ENCODE assay signal across 24 cellular contexts in genomic region chr14:102272392-102272791, GRCh38. TPM values are rescaled to one million over a fixed set of nuclear protein-coding genes. Genes with fewer than 3 reads are reported as not detected.
DNase-seq lines count a peak whose midpoint lies in the region; ATAC-seq, FAIRE-seq and TF ChIP-seq lines count a peak whose summit lies in the region.
"Had no signal": no experiment of that assay in that cellular context is flagged by ENCODE, and none has a peak within 500 bp of the region (broad histone marks: within the 10 kb centered on the region; RNA-seq: fewer than 3 reads in every experiment).

No MANE protein-coding gene starts in this region.

- no peak for ATAC-seq in SK-N-SH treated with all-trans-retinoic acid at 6 μM for 48 hours
- ATAC-seq: body of pancreas, HCT116 had no signal

- H3K4me2 ChIP-seq in SK-N-SH (no peak overlapping the region), osteoblast (ENCODE audit: insufficient read depth, low read length) (no peak overlapping the region)

- no peak overlapping the region; the same call in 1 of the 2 replicates for H3K4me3 Mint-ChIP-seq in HFFc6
- H3K4me3 Mint-ChIP-seq: activated CD4-positive, alpha-beta T cell treated with anti-CD3 and anti-CD28 coated beads, Interleukin-2, amount 10 ng/mL, durations not matched to agents 7 days and 5 days had no signal

- peaks cover 4% of the 10 kb centered on the region; the same call in 1 of the 2 replicates for H3K9me3 Mint-ChIP-seq in HFFc6
- H3K9me3 Mint-ChIP-seq: activated CD4-positive, alpha-beta T cell treated with anti-CD3 and anti-CD28 coated beads, Interleukin-2, amount 10 ng/mL, durations not matched to agents 7 days and 5 days had no signal

- no peaks in the 10 kb centered on the region for H3K9me2 ChIP-seq in SK-N-SH

- H3K4me3 ChIP-seq in SK-N-SH (ENCODE audit: low read depth in 2 of 2, low read length in 1 of 2) (no peak overlapping the region), bronchial epithelial cell (ENCODE audit: low read depth, low read length) (no peak overlapping the region), osteoblast (ENCODE audit: insufficient read depth, low read length) (no peak overlapping the region), dorsolateral prefrontal cortex (no peak overlapping the region)
- H3K4me3 ChIP-seq: body of pancreas, coronary artery, lung, spleen had no signal

- peaks cover 16% of the 10 kb centered on the region for H3K4me1 Mint-ChIP-seq in HFFc6 (ENCODE audit: low read depth)
- H3K4me1 Mint-ChIP-seq: activated CD4-positive, alpha-beta T cell treated with anti-CD3 and anti-CD28 coated beads, Interleukin-2, amount 10 ng/mL, durations not matched to agents 7 days and 5 days had no signal

- H3K27me3 ChIP-seq in SK-N-SH (ENCODE audit: insufficient read depth) (no peaks in the 10 kb centered on the region), bronchial epithelial cell (ENCODE audit: control insufficient read depth, insufficient read depth, low read length) (no peaks in the 10 kb centered on the region), osteoblast (ENCODE audit: insufficient read depth, low read length) (no peaks in the 10 kb centered on the region), dorsolateral prefrontal cortex (no peaks in the 10 kb centered on the region)
- H3K27me3 ChIP-seq: body of pancreas, neutrophil, spleen had no signal

- H3K36me3 ChIP-seq in SK-N-SH (replicated peaks in 1 of 2; ENCODE audit: control insufficient read depth in 1 of 2, insufficient read depth in 2 of 2, low read length in 1 of 2) (peaks cover 0 to 8% of the 10 kb centered on the region in 2 experiments), bronchial epithelial cell (ENCODE audit: control insufficient read depth, insufficient read depth, low read length) (no peaks in the 10 kb centered on the region), osteoblast (ENCODE audit: insufficient read depth, low read length) (peaks cover 8% of the 10 kb centered on the region)
- H3K36me3 ChIP-seq: neutrophil, spleen had no signal

- no peak for FAIRE-seq in bronchial epithelial cell (lab: Jason Lieb, UNC)
- FAIRE-seq: islet of Langerhans had no signal

- no peak overlapping the region for H3K9ac ChIP-seq in SK-N-SH

- no peaks in the 10 kb centered on the region; the same call in 1 of the 2 replicates for H3K27me3 Mint-ChIP-seq in HFFc6 (ENCODE audit: insufficient read depth)
- H3K27me3 Mint-ChIP-seq: activated CD4-positive, alpha-beta T cell treated with anti-CD3 and anti-CD28 coated beads, Interleukin-2, amount 10 ng/mL, durations not matched to agents 7 days and 5 days had no signal

- H3K4me1 ChIP-seq in SK-N-SH (ENCODE audit: control insufficient read depth in 1 of 2, insufficient read depth in 2 of 2, low read depth in 1 of 2, low read length in 1 of 2) (peaks cover 0 to 4% of the 10 kb centered on the region in 2 experiments; a peak in 1 of 4 replicates), osteoblast (ENCODE audit: insufficient read depth, low read length) (peaks cover 21% of the 10 kb centered on the region)
- H3K4me1 ChIP-seq: spleen had no signal

- H3K27ac ChIP-seq in SK-N-SH (ENCODE audit: low read depth in 2 of 2, low read length in 1 of 2): 0 out of 4 replicates have a peak overlapping the region, but pooled peaks of 1 of the 2 experiments have one; percentile 24
- peak overlapping the region; percentile 95 for H3K27ac ChIP-seq in osteoblast (ENCODE audit: low read depth, low read length)
- no peak overlapping the region for H3K27ac ChIP-seq in dorsolateral prefrontal cortex
- H3K27ac ChIP-seq: 22Rv1, body of pancreas, coronary artery, HL-60, neutrophil, spleen had no signal

- no peak for TF ChIP-seq EP300 in SK-N-SH (IDR thresholded peaks at IDR 0.05; ENCODE audit: borderline replicate concordance in 1 of 2, low read depth in 1 of 2, low read length in 1 of 2)

- H4K20me1 ChIP-seq in SK-N-SH (ENCODE audit: insufficient read depth): no peaks in the 10 kb centered on the region
- H4K20me1 ChIP-seq in osteoblast (ENCODE audit: insufficient read depth, low read length): no peaks in the 10 kb centered on the region

- DNase-seq in SK-N-SH: no peak
- peak; percentile 13 for DNase-seq in HFFc6
- peak; percentile 40 for DNase-seq in bronchial epithelial cell (ENCODE audit: low read depth)
- peak; percentile 84 for DNase-seq in osteoblast (ENCODE audit: insufficient read length, low spot score, missing footprints)
- DNase-seq in dorsolateral prefrontal cortex: no peak
- no peak for DNase-seq in NCI-H1417 (lab: John Stamatoyannopoulos, UW)
- DNase-seq in NCI-H345 treated with DMSO at 0.1 percent for 48 hours (lab: John Stamatoyannopoulos, UW; ENCODE audit: unreplicated experiment): no peak
- DNase-seq: activated CD4-positive, alpha-beta T cell treated with anti-CD3 and anti-CD28 coated beads, Interleukin-2, amount 10 ng/mL, durations not matched to agents 7 days and 5 days; activated naive CD4-positive, alpha-beta T cell treated with anti-CD3 and anti-CD28 coated beads, Interleukin-2, amount 50 U/mL, for 16 hours; body of pancreas; hippocampal formation; NCI-H187; NCI-H774; OCI-M1; spleen; stimulated activated CD4-positive, alpha-beta T cell treated with anti-CD3 and anti-CD28 coated beads, Interleukin-4, amount 100 ng/mL, for 4 hours had no signal

- POLR2A ChIA-PET in SK-N-SH (lab: Yijun Ruan, JAX): no interaction called here

- intact Hi-C loops in dorsolateral prefrontal cortex (cut with DNase I): no loop called here

- H3K27ac Mint-ChIP-seq in HFFc6: peak overlapping the region; percentile 83
- H3K27ac Mint-ChIP-seq: activated CD4-positive, alpha-beta T cell treated with anti-CD3 and anti-CD28 coated beads, Interleukin-2, amount 10 ng/mL, durations not matched to agents 7 days and 5 days had no signal

- H3K79me2 ChIP-seq in SK-N-SH (ENCODE audit: insufficient read depth) (no peaks in the 10 kb centered on the region), osteoblast (ENCODE audit: insufficient read depth, low read length) (peaks cover 29% of the 10 kb centered on the region)

- peaks cover 23% of the 10 kb centered on the region for H3K36me3 Mint-ChIP-seq in HFFc6 (ENCODE audit: low read depth)

- CTCF ChIA-PET in SK-N-SH (lab: Yijun Ruan, JAX): interaction anchor here (1.2 kb wide), 1 partner anchor 8 kb away, joined by 3 read pairs; no protein-coding TSS in a partner anchor

- H2AFZ ChIP-seq in SK-N-SH (ENCODE audit: low read depth): no peak overlapping the region
- no peak overlapping the region for H2AFZ ChIP-seq in osteoblast (ENCODE audit: low read length)

- H3F3A ChIP-seq in SK-N-SH (replicated peaks; ENCODE audit: insufficient read depth): no peaks in the 10 kb centered on the region

- 91% methylated on average over 5 of the region's 5 CpGs for WGBS in SK-N-SH (ENCODE audit: low lambda C conversion rate)

- H3K9me3 ChIP-seq in SK-N-SH: no peaks in the 10 kb centered on the region
- peaks cover 2% of the 10 kb centered on the region for H3K9me3 ChIP-seq in osteoblast (ENCODE audit: low read depth, low read length)
- H3K9me3 ChIP-seq: body of pancreas, neutrophil, spleen had no signal

- TF ChIP-seq CTCF in SK-N-SH (IDR thresholded peaks at IDR 0.05) (no peak), HFFc6 (IDR thresholded peaks at IDR 0.05) (no peak), bronchial epithelial cell (IDR thresholded peaks at IDR 0.05; ENCODE audit: insufficient read depth, low read length, severe bottlenecking) (no peak), osteoblast (IDR thresholded peaks at IDR 0.05; ENCODE audit: extremely low read depth, low read depth, low read length) (no peak), dorsolateral prefrontal cortex (IDR thresholded peaks at IDR 0.05 in 54 of 56, conservative IDR thresholded peaks at IDR 0.05 in 2 of 56; ENCODE audit: low read depth in 1 of 56, partially characterized antibody in 56 of 56) (no peak)

- no peak for TF ChIP-seq RAD21 in SK-N-SH (IDR thresholded peaks at IDR 0.05; ENCODE audit: low read length)

TF ChIP-seq in SK-N-SH, 30 proteins besides CTCF, POLR2A, EP300 and RAD21 (continues in another document):
- TF ChIP-seq FOXJ3 (CRISPR knock-in tag; IDR thresholded peaks at IDR 0.05) (no peak), MAX (IDR thresholded peaks at IDR 0.05; ENCODE audit: low read depth) (no peak), FOSL2 (IDR thresholded peaks at IDR 0.05; ENCODE audit: borderline replicate concordance, low read depth) (peak; percentile 51; the same call in 1 of the 2 replicates), TAF1 (IDR thresholded peaks at IDR 0.05; ENCODE audit: borderline replicate concordance, low read depth, low read length) (no peak), GABPA (IDR thresholded peaks at IDR 0.05; ENCODE audit: low read depth) (no peak), YY1 (IDR thresholded peaks at IDR 0.05; ENCODE audit: low read depth) (no peak)

TF ChIP-seq in SK-N-SH treated with all-trans-retinoic acid at 6 μM for 48 hours, 23 proteins besides CTCF, POLR2A, EP300 and RAD21 (continues in another document):
- TF ChIP-seq PPARA (CRISPR knock-in tag; IDR thresholded peaks at IDR 0.05; ENCODE audit: borderline replicate concordance) (no peak), ESRRG (CRISPR knock-in tag; IDR thresholded peaks at IDR 0.05) (no peak), ZFP3 (CRISPR knock-in tag; IDR thresholded peaks at IDR 0.05) (no peak), OSR1 (CRISPR knock-in tag; IDR thresholded peaks at IDR 0.05) (no peak), ZFP30 (CRISPR knock-in tag; IDR thresholded peaks at IDR 0.05) (no peak), SNAI2 (CRISPR knock-in tag; IDR thresholded peaks at IDR 0.05) (no peak)

RNA-seq across cellular contexts. Expression of gene MOK, which starts 32.6 kb away (rescaled TPM):
- 13.3 and 15.2 TPM in 2 replicates for polyA plus RNA-seq in SK-N-SH (2012; rRNA removed)
- 5.1 and 6.0 TPM in 2 replicates for polyA plus RNA-seq in SK-N-SH (2012; cell fraction: cytosol; rRNA removed)
- 83.8 and 120 TPM in 2 replicates for polyA plus RNA-seq in SK-N-SH (2012; cell fraction: nucleus; rRNA removed)
- 10 to 100 TPM; 11.5 to 18.7 (median 14.8) TPM for total RNA-seq in HFFc6 (2021; fragmentation: NEBNext Ultra II Directional; extraction: Animal tissue kit (Norgen Biotek cat#: 25700))
- total RNA-seq in bronchial epithelial cell (3.2 and 4.0 TPM in 2 replicates), osteoblast (81.0 and 86.1 TPM in 2 replicates), dorsolateral prefrontal cortex (10 to 100 TPM; 28.4 to 88.6 (median 50.3) TPM)

RNA-seq across cellular contexts. Expression of gene ZNF839, which starts 47.2 kb away (rescaled TPM):
- 15.4 and 19.4 TPM in 2 replicates for polyA plus RNA-seq in SK-N-SH (2012; rRNA removed)
- polyA plus RNA-seq in SK-N-SH (2012; cell fraction: cytosol; rRNA removed): 8.8 and 9.0 TPM in 2 replicates
- polyA plus RNA-seq in SK-N-SH (2012; cell fraction: nucleus; rRNA removed): 66.8 and 82.7 TPM in 2 replicates
- 1 to 10 TPM; 6.7 to 8.3 (median 8.0) TPM for total RNA-seq in HFFc6 (2021; fragmentation: NEBNext Ultra II Directional; extraction: Animal tissue kit (Norgen Biotek cat#: 25700))
- total RNA-seq in bronchial epithelial cell (8.2 and 9.7 TPM in 2 replicates), osteoblast (7.2 and 9.1 TPM in 2 replicates), dorsolateral prefrontal cortex (10 to 100 TPM in 117 of 120 experiments, 1 to 10 TPM in 3; 8.5 to 20.6 (median 14.9) TPM)

Comparison
In these comparisons a context has a peak if more than half of its experiments do, and no peak if none do; other contexts are left out.
1. DNase-seq: peak in HFFc6 (single experiment), bronchial epithelial cell (single experiment) and osteoblast (single experiment); none in SK-N-SH (single experiment), dorsolateral prefrontal cortex (0 of 10), NCI-H1417 (0 of 3) and NCI-H345 treated with DMSO at 0.1 percent for 48 hours (single experiment).